Comparison of ENCODE assay signal across 1 cellular context in the genomic region with DNA sequence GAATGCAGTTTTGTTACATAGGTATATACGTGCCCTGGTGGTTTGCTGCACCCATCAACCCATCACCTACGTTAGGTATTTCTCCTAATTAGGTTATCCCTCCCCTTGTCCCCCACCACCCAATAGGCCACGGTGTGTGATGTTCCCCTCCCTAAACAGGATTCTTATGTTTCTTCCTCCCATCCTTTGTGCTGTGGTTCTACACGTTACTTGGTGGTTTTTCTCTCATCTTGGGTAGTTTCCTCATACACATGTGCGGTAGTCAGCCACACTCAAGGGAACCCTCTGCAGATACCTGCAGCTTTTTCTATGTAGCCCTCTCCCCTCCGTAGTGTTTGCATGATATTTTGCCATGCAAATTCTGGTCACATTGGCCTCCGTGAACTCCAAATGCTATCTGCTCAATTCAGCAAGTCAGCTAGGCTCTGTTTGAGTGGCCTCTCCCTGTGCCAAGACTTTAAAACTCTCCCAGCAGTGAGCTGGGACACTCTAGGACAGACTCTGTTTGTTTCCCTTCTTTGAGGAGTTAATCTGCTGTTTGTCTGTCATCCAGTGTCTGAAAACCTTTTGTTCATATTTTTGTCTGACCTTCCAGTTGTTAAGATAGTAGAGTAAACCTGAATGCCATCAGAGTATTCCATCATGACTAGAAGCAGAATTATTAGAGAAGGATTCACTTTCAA.
TF ChIP-seq lines count a peak whose summit lies in the region.

No MANE protein-coding gene starts in this region.

TF ChIP-seq in IMR-90, 13 proteins besides CTCF, POLR2A, EP300 and RAD21:
- TF ChIP-seq CEBPB (IDR thresholded peaks at IDR 0.05; ENCODE audit: low read depth, low read length): no peak
- no peak for TF ChIP-seq MAZ (IDR thresholded peaks at IDR 0.05; ENCODE audit: borderline replicate concordance, low read depth, low read length)
- no peak for TF ChIP-seq NFE2L2 (IDR thresholded peaks at IDR 0.05; ENCODE audit: low read depth, low read length)
- TF ChIP-seq MAFK (IDR thresholded peaks at IDR 0.05; ENCODE audit: low read depth, low read length): no peak
- TF ChIP-seq, protein P1, sequence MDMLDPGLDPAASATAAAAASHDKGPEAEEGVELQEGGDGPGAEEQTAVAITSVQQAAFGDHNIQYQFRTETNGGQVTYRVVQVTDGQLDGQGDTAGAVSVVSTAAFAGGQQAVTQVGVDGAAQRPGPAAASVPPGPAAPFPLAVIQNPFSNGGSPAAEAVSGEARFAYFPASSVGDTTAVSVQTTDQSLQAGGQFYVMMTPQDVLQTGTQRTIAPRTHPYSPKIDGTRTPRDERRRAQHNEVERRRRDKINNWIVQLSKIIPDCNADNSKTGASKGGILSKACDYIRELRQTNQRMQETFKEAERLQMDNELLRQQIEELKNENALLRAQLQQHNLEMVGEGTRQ (IDR thresholded peaks at IDR 0.05; ENCODE audit: low read depth, low read length): no peak
- no peak for TF ChIP-seq BHLHE40 (IDR thresholded peaks at IDR 0.05; ENCODE audit: low read depth, low read length)
- no peak for TF ChIP-seq SMC3 (IDR thresholded peaks at IDR 0.05; ENCODE audit: low read depth, low read length)
- no peak for TF ChIP-seq MXI1 (IDR thresholded peaks at IDR 0.05; ENCODE audit: borderline replicate concordance, low read depth, low read length)
- no peak for TF ChIP-seq RCOR1 (IDR thresholded peaks at IDR 0.05; ENCODE audit: insufficient replicate concordance, low read length)
- TF ChIP-seq RFX5 (IDR thresholded peaks at IDR 0.05; ENCODE audit: low read depth, low read length): no peak
- no peak for TF ChIP-seq CHD1 (IDR thresholded peaks at IDR 0.05; ENCODE audit: low read depth, low read length)
- TF ChIP-seq FOS (IDR thresholded peaks at IDR 0.05; ENCODE audit: low read depth, low read length): no peak
- TF ChIP-seq, protein P2, sequence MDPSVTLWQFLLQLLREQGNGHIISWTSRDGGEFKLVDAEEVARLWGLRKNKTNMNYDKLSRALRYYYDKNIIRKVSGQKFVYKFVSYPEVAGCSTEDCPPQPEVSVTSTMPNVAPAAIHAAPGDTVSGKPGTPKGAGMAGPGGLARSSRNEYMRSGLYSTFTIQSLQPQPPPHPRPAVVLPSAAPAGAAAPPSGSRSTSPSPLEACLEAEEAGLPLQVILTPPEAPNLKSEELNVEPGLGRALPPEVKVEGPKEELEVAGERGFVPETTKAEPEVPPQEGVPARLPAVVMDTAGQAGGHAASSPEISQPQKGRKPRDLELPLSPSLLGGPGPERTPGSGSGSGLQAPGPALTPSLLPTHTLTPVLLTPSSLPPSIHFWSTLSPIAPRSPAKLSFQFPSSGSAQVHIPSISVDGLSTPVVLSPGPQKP (IDR thresholded peaks at IDR 0.05; ENCODE audit: borderline replicate concordance, low read depth, low read length): no peak
